Comparison of ENCODE assay signal across 10 cellular contexts in the genomic region with DNA sequence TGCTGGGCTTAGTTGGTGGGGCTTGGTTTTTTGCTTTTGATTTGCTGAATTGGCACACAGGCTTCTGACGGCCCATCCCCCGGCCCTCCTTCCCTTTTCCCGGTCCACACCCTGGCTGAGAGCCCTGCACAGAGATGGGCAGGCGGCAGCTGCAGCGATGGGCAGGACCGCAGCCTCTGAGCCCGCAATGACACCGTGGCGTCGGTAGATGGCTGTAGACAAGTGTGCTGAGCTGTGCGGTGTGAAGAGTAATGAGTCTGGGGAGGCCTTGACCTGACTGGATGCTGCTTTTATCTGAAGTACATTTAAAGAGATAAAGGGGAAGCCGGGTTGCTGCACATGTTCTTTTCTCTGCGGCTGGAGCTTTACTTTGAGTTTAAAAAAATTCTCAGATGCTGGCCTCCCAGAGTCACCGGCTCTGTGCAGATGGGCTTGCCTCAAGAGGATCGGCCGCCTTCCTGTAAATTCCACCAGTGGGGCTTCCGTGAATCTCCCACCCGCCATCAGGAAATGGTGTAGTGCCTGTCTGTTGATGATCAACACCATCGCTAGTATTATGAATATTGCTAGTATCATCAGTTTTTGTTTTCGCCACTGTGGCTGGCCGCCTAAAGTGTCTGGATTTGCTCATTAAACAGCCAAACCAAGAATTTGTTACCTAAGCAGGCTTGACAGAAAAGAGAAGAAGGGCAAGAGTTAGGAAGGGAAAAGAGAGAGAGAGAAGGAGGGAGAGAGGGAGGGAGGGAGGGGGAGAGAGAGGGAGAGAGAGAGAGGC.
DNase-seq lines count a peak whose midpoint lies in the region; ATAC-seq, FAIRE-seq and TF ChIP-seq lines count a peak whose summit lies in the region.
"Had no signal": no experiment of that assay in that cellular context is flagged by ENCODE, and none has a peak within 500 bp of the region (broad histone marks: within the 10 kb centered on the region; RNA-seq: fewer than 3 reads in every experiment).

No MANE protein-coding gene starts in this region.

- no peaks in the 10 kb centered on the region for H3K4me1 Mint-ChIP-seq in Caco-2 (ENCODE audit: low read depth, unreplicated experiment)

- H3K4me3 ChIP-seq in Caco-2 (ENCODE audit: low read depth, low read length) = no peak overlapping the region

- CTCF ChIA-PET in Caco-2 (lab: Charles Lee) = interaction anchor here (1.1 to 1.2 kb wide), 2 partner anchors 51 to 61 kb away, joined by 4 to 10 read pairs; no protein-coding TSS in a partner anchor

- no peaks in the 10 kb centered on the region for H3K36me3 Mint-ChIP-seq in Caco-2 (ENCODE audit: insufficient read depth, unreplicated experiment)

- intact Hi-C loops in Caco-2 (cut with micrococcal nuclease; ENCODE audit: unreplicated experiment) = loop anchor here (1.0 to 10.0 kb wide), 2 partner anchors 62 to 402 kb away; no protein-coding TSS in a partner anchor

- no peaks in the 10 kb centered on the region for H3K4me1 ChIP-seq in Caco-2

- no peak overlapping the region for H3K27ac Mint-ChIP-seq in Caco-2 (ENCODE audit: unreplicated experiment)

- H3K36me3 ChIP-seq in Caco-2 (ENCODE audit: control insufficient read depth, insufficient read depth, low read length) = no peaks in the 10 kb centered on the region

- DNase-seq in Caco-2 = peak; percentile 58 to 60
- peak; percentile 7 for DNase-seq in NCI-H1092 (lab: John Stamatoyannopoulos, UW)
- DNase-seq in anterior cingulate cortex (lab: John Stamatoyannopoulos, UW) = peak in 50 of 58 donors; percentile 0 to 63 (median 17)
- peak; percentile 11 for DNase-seq in midbrain (lab: John Stamatoyannopoulos, UW)
- no peak for DNase-seq in activated naive CD4-positive, alpha-beta T cell treated with anti-CD3 and anti-CD28 coated beads, Interleukin-2, amount 50 U/mL, for 16 hours
- no peak for DNase-seq in GM19239 (ENCODE audit: insufficient read length, low spot score)
- DNase-seq: GDM1; stimulated activated naive CD4-positive, alpha-beta T cell treated with Interleukin-2 at 50 U/mL for 16 hours had no signal

- BruUV-seq in Caco-2 (replicated peaks; lab: Mats Ljungman, UMichigan) = no TSS peak

- TF ChIP-seq CTCF in Caco-2 (IDR thresholded peaks at IDR 0.05; ENCODE audit: insufficient read depth in 1 of 2, low read depth in 1 of 2, low read length in 1 of 2, severe bottlenecking in 1 of 2, unreplicated experiment in 1 of 2) = peak; percentile 65 to 68

- POLR2A ChIA-PET in Caco-2 (lab: Charles Lee) = no interaction called here

- no peaks in the 10 kb centered on the region for H3K9me3 Mint-ChIP-seq in Caco-2 (ENCODE audit: unreplicated experiment)

- ATAC-seq in HG03175 (IDR thresholded peaks at IDR 0.05; ENCODE audit: unreplicated experiment) (no peak), HG02610 (IDR thresholded peaks at IDR 0.05; ENCODE audit: unreplicated experiment) (no peak)

- no peak overlapping the region for H3K4me3 Mint-ChIP-seq in Caco-2 (ENCODE audit: unreplicated experiment)

- no peak for FAIRE-seq in GM19239 (lab: Jason Lieb, UNC)

- H3K27me3 Mint-ChIP-seq in Caco-2 (ENCODE audit: insufficient read depth, unreplicated experiment) = peaks cover 5% of the 10 kb centered on the region

- no peaks in the 10 kb centered on the region for H3K27me3 ChIP-seq in Caco-2 (replicated peaks; ENCODE audit: control insufficient read depth, insufficient read depth, low read length)

- no peaks in the 10 kb centered on the region for H3K9me3 ChIP-seq in Caco-2

Comparison
In these comparisons a context has a peak if more than half of its experiments do, and no peak if none do; other contexts are left out.
1. DNase-seq: peak in Caco-2 (2 of 2), NCI-H1092 (single experiment), anterior cingulate cortex (50 of 58) and midbrain (single experiment); none in activated naive CD4-positive, alpha-beta T cell treated with anti-CD3 and anti-CD28 coated beads, Interleukin-2, amount 50 U/mL, for 16 hours (single experiment) and GM19239 (single experiment).